In the genomic region with DNA sequence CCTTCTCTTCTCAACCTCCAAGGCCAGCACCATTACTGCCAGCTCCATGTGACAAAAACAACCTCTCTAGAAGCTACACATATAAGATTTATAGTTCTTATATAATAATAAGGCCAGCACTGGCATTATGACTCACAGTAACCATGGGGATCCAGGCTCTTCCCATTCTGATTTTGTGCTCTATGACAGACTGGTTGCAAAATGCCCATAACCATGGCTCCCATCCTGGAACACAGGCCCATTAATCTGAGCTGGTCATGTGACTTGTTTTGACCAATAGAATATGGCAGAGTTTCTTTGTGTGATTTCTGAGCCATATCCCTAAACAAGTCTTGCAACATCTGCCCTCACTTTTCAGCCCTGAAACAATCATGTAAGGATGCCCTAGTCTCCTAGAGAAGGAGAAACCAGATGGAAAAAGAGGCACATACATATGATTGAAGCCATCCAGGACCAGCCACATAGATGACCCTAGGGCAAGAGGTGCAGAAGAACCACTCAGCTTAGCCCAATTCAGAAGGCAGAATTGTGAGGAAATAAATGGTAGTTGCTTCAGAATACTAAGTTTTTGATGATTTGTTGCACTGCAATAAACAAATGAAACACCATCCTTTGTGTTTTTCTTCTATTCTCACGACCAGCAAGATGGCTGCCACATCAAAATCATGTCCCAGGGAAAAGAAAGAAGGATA, we compare ENCODE assay signal across 20 cellular contexts.
DNase-seq lines count a peak whose midpoint lies in the region; ATAC-seq and TF ChIP-seq lines count a peak whose summit lies in the region.
"Had no signal": no experiment of that assay in that cellular context is flagged by ENCODE, and none has a peak within 500 bp of the region (broad histone marks: within the 10 kb centered on the region; RNA-seq: fewer than 3 reads in every experiment).

No MANE protein-coding gene starts in this region.

- TF ChIP-seq POLR2A in uterus (IDR thresholded peaks at IDR 0.05), result no peak

- POLR2A ChIA-PET in RWPE1 (lab: Yijun Ruan, JAX; ENCODE audit: low non-redundant PET), result no interaction called here

- no peaks in the 10 kb centered on the region for H3K4me1 ChIP-seq in uterus
- H3K4me1 ChIP-seq: SJCRH30 had no signal

- intact Hi-C loops in uterus (cut with DNase I; ENCODE audit: low total_unique reads), result no loop called here

- no peak overlapping the region for H3K27ac ChIP-seq in RWPE1
- no peak overlapping the region for H3K27ac ChIP-seq in epithelial cell of prostate
- no peak overlapping the region for H3K27ac ChIP-seq in uterus
- H3K27ac ChIP-seq: BLaER1 treated with 17β-estradiol and CSF1 and Interleukin-3, amounts not matched to agents 10 nM and 100 nM; PC-9; SJCRH30 had no signal

- H3K9me3 ChIP-seq in uterus, result no peaks in the 10 kb centered on the region
- H3K9me3 ChIP-seq: Caco-2, SJCRH30 had no signal

- H3K36me3 ChIP-seq in uterus, result no peaks in the 10 kb centered on the region
- H3K36me3 ChIP-seq: BLaER1 treated with 17β-estradiol and CSF1 and Interleukin-3, amounts not matched to agents 10 nM and 100 nM; SJCRH30 had no signal

- CTCF ChIA-PET in RWPE1 (lab: Yijun Ruan, JAX), result no interaction called here

- no peaks in the 10 kb centered on the region for H3K27me3 ChIP-seq in uterus
- H3K27me3 ChIP-seq: BLaER1 treated with 17β-estradiol and CSF1 and Interleukin-3, amounts not matched to agents 10 nM and 100 nM; SJCRH30 had no signal

- DNase-seq in ELR (ENCODE audit: low read depth), result peak; percentile 9
- DNase-seq in RWPE1 (ENCODE audit: low spot score), result peak; percentile 49
- peak; percentile 48 for DNase-seq in epithelial cell of prostate (ENCODE audit: low read depth, low spot score)
- DNase-seq in renal cortical epithelial cell (ENCODE audit: low read depth), result peak; percentile 15
- DNase-seq in uterus, result no peak
- no peak for DNase-seq in NCI-H1694 treated with DMSO at 0.1 percent for 48 hours (lab: John Stamatoyannopoulos, UW)
- DNase-seq: ACHN; Caco-2; CD4-positive, alpha-beta memory T cell; DMS 273 treated with DMSO at 0.1 percent for 48 hours; DMS79 treated with DMSO at 0.1 percent for 48 hours; H7; NCI-H1092; NCI-H1436; NCI-H1930; NCI-H510A; PC-9; SJCRH30 had no signal

- no peak for ATAC-seq in HG03135 (IDR thresholded peaks at IDR 0.05; ENCODE audit: unreplicated experiment)

- H3K4me3 ChIP-seq in uterus, result no peak overlapping the region
- H3K4me3 ChIP-seq: BLaER1 treated with 17β-estradiol and CSF1 and Interleukin-3, amounts not matched to agents 10 nM and 100 nM; PC-9; SJCRH30 had no signal

- no peak for TF ChIP-seq CTCF in RWPE1 (conservative IDR thresholded peaks at IDR 0.05; ENCODE audit: low read depth)
- TF ChIP-seq CTCF in uterus (IDR thresholded peaks at IDR 0.05), result no peak

Comparison
In these comparisons a context has a peak if more than half of its experiments do, and no peak if none do; other contexts are left out.
1. DNase-seq: peak in ELR (single experiment), RWPE1 (single experiment), epithelial cell of prostate (single experiment) and renal cortical epithelial cell (single experiment); none in uterus (0 of 2) and NCI-H1694 treated with DMSO at 0.1 percent for 48 hours (single experiment).